Comparison of ENCODE assay signal across 12 cellular contexts in the genomic region with DNA sequence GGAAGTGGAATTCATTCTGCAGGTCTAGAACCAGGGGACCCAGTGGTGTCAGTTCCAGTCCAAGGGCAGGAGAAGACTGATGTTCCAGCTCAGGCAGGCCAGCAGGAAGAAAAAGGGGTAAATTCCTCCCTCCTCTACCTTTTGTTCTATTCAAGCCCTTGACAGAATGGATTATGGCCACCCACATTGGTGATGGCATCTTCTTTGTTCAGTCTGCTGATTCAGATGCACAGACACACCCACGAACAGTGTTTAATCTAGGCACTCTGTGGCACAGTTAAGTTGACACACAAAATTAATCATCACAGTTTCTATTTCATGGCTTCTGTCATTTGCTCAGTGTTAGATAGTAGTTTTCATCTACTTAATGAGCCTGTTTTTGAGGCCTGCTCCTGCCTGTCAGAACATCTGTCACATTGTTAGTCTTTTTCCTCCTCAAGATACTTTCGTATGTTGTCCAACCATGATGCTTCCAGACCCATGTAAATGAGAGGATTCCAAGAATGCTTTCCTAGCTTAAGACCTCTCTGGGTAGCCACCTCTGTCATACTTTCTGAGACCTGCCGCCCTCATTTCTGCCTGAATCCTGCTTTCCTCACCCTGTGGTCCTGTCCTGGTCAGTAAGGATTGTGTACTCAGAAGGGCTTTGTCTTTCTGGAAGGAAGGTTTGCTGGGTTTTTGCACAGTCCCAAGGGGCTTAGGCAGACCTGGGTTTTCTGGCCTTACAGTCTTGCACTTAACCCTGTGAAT.
DNase-seq lines count a peak whose midpoint lies in the region; ATAC-seq and TF ChIP-seq lines count a peak whose summit lies in the region.
"Had no signal": no experiment of that assay in that cellular context is flagged by ENCODE, and none has a peak within 500 bp of the region (broad histone marks: within the 10 kb centered on the region; RNA-seq: fewer than 3 reads in every experiment).

No MANE protein-coding gene starts in this region.

- H3K9me3 Mint-ChIP-seq in activated naive CD8-positive, alpha-beta T cell treated with anti-CD3 and anti-CD28 coated beads, Interleukin-2, amount 50 U/mL, for 24 hours, result no peaks in the 10 kb centered on the region
- H3K9me3 Mint-ChIP-seq in activated naive CD8-positive, alpha-beta T cell treated with anti-CD3 and anti-CD28 coated beads for 36 hours, result no peaks in the 10 kb centered on the region
- H3K9me3 Mint-ChIP-seq: activated T-helper 2 cell treated with anti-CD3 and anti-CD28 coated beads, Interferon-gamma antibody, Interleukin-2, Interleukin-4, amounts not matched to agents 10 μg/mL and 5 μg/mL and 100 μg/mL, durations not matched to agents 14 hours and 24 hours and 36 hours; T-helper 1 cell treated with Interleukin-12 subunit alpha and Interleukin-12 subunit beta and Interleukin-4 antibody, amounts not matched to agents 30 μg/mL and 1 μg/mL, for 36 hours had no signal

- peaks cover 13% of the 10 kb centered on the region for H3K36me3 Mint-ChIP-seq in activated naive CD8-positive, alpha-beta T cell treated with anti-CD3 and anti-CD28 coated beads, Interleukin-2, amount 50 U/mL, for 24 hours (ENCODE audit: low read depth)
- peaks cover 20% of the 10 kb centered on the region for H3K36me3 Mint-ChIP-seq in activated naive CD8-positive, alpha-beta T cell treated with anti-CD3 and anti-CD28 coated beads for 36 hours

- H3K4me3 ChIP-seq in fibroblast of mammary gland (ENCODE audit: control insufficient read depth, low read depth, low read length), result no peak overlapping the region
- H3K4me3 ChIP-seq in H7 (ENCODE audit: insufficient read depth, low read depth, low read length), result no peak overlapping the region

- no peaks in the 10 kb centered on the region for H3K27me3 ChIP-seq in H7 (ENCODE audit: control insufficient read depth, insufficient read depth, low read length)

- H3K27me3 Mint-ChIP-seq in activated naive CD8-positive, alpha-beta T cell treated with anti-CD3 and anti-CD28 coated beads, Interleukin-2, amount 50 U/mL, for 24 hours, result no peaks in the 10 kb centered on the region
- no peaks in the 10 kb centered on the region for H3K27me3 Mint-ChIP-seq in activated naive CD8-positive, alpha-beta T cell treated with anti-CD3 and anti-CD28 coated beads for 36 hours

- ATAC-seq in activated naive CD8-positive, alpha-beta T cell treated with anti-CD3 and anti-CD28 coated beads, Interleukin-2, amount 50 U/mL, for 24 hours, result peak; percentile 90
- peak; percentile 93 for ATAC-seq in stimulated activated naive CD8-positive, alpha-beta T cell treated with anti-CD3 and anti-CD28 coated beads, Interleukin-15, Interleukin-2, amounts not matched to agents 100 U/mL and 50 U/mL, for 24 hours

- H3K4me3 Mint-ChIP-seq in activated naive CD8-positive, alpha-beta T cell treated with anti-CD3 and anti-CD28 coated beads, Interleukin-2, amount 50 U/mL, for 24 hours, result no peak overlapping the region
- H3K4me3 Mint-ChIP-seq in activated naive CD8-positive, alpha-beta T cell treated with anti-CD3 and anti-CD28 coated beads for 36 hours, result no peak overlapping the region
- H3K4me3 Mint-ChIP-seq: T-helper 1 cell treated with Interleukin-12 subunit alpha and Interleukin-12 subunit beta and Interleukin-4 antibody, amounts not matched to agents 30 μg/mL and 1 μg/mL, for 36 hours had no signal

- no peak overlapping the region for H3K27ac Mint-ChIP-seq in activated naive CD8-positive, alpha-beta T cell treated with anti-CD3 and anti-CD28 coated beads, Interleukin-2, amount 50 U/mL, for 24 hours
- no peak overlapping the region for H3K27ac Mint-ChIP-seq in activated naive CD8-positive, alpha-beta T cell treated with anti-CD3 and anti-CD28 coated beads for 36 hours
- H3K27ac Mint-ChIP-seq: activated T-helper 2 cell treated with anti-CD3 and anti-CD28 coated beads, Interferon-gamma antibody, Interleukin-2, Interleukin-4, amounts not matched to agents 10 μg/mL and 5 μg/mL and 100 μg/mL, durations not matched to agents 14 hours and 24 hours and 36 hours; T-helper 1 cell treated with Interleukin-12 subunit alpha and Interleukin-12 subunit beta and Interleukin-4 antibody, amounts not matched to agents 30 μg/mL and 1 μg/mL, for 36 hours had no signal

- peaks cover 9% of the 10 kb centered on the region for H3K36me3 ChIP-seq in H7 (replicated peaks; ENCODE audit: control insufficient read depth, insufficient read depth, low read length)

- H3K4me1 Mint-ChIP-seq in activated naive CD8-positive, alpha-beta T cell treated with anti-CD3 and anti-CD28 coated beads, Interleukin-2, amount 50 U/mL, for 24 hours, result peaks cover 6% of the 10 kb centered on the region
- peaks cover 7% of the 10 kb centered on the region for H3K4me1 Mint-ChIP-seq in activated naive CD8-positive, alpha-beta T cell treated with anti-CD3 and anti-CD28 coated beads for 36 hours

- no peak for DNase-seq in activated naive CD8-positive, alpha-beta T cell treated with anti-CD3 and anti-CD28 coated beads, Interleukin-2, amount 50 U/mL, for 24 hours
- DNase-seq in activated naive CD8-positive, alpha-beta T cell treated with anti-CD3 and anti-CD28 coated beads for 36 hours, result no peak
- peak; percentile 14 for DNase-seq in SW480 (ENCODE audit: low spot score)
- peak; percentile 31 for DNase-seq in fibroblast of mammary gland (ENCODE audit: low read depth)
- DNase-seq in stimulated activated naive CD8-positive, alpha-beta T cell treated with anti-CD3 and anti-CD28 coated beads, Interleukin-15, Interleukin-2, amounts not matched to agents 100 U/mL and 50 U/mL, for 24 hours, result no peak
- no peak for DNase-seq in activated gamma-delta T cell (lab: John Stamatoyannopoulos, UW)
- DNase-seq in SK-N-DZ (ENCODE audit: low spot score), result no peak
- DNase-seq in H7, result no peak
- DNase-seq: MM.1S, NCI-H526 had no signal

- no peak for TF ChIP-seq CTCF in fibroblast of mammary gland (conservative IDR thresholded peaks at IDR 0.05; ENCODE audit: control insufficient read depth, insufficient read depth, low read depth, low read length)

Comparison
In these comparisons a context has a peak if more than half of its experiments do, and no peak if none do; other contexts are left out.
1. DNase-seq: peak in SW480 (single experiment) and fibroblast of mammary gland (single experiment); none in activated naive CD8-positive, alpha-beta T cell treated with anti-CD3 and anti-CD28 coated beads, Interleukin-2, amount 50 U/mL, for 24 hours (single experiment), activated naive CD8-positive, alpha-beta T cell treated with anti-CD3 and anti-CD28 coated beads for 36 hours (single experiment), stimulated activated naive CD8-positive, alpha-beta T cell treated with anti-CD3 and anti-CD28 coated beads, Interleukin-15, Interleukin-2, amounts not matched to agents 100 U/mL and 50 U/mL, for 24 hours (single experiment), activated gamma-delta T cell (single experiment), SK-N-DZ (single experiment) and H7 (single experiment).